ENCODE assay signal across 6 cellular contexts in genomic region chr19:6393982-6394412, GRCh38.
DNase-seq lines count a peak whose midpoint lies in the region; ATAC-seq and TF ChIP-seq lines count a peak whose summit lies in the region.

No MANE protein-coding gene starts in this region.

- peaks cover 21 to 27% of the 10 kb centered on the region in 2 donors for H3K4me1 Mint-ChIP-seq in effector memory CD8-positive, alpha-beta T cell (ENCODE audit: low read depth in 2 of 2)

- peak overlapping the region; percentile 94 to 95 for H3K4me3 Mint-ChIP-seq in effector memory CD8-positive, alpha-beta T cell

- H3K9me3 Mint-ChIP-seq in effector memory CD8-positive, alpha-beta T cell = no peaks in the 10 kb centered on the region

- H3K4me3 ChIP-seq in AG10803 (ENCODE audit: low read length) = peak overlapping the region; percentile 73

- no peaks in the 10 kb centered on the region for H3K27me3 Mint-ChIP-seq in effector memory CD8-positive, alpha-beta T cell

- peak overlapping the region; percentile 96 to 99 for H3K27ac Mint-ChIP-seq in effector memory CD8-positive, alpha-beta T cell

- H3K36me3 Mint-ChIP-seq in effector memory CD8-positive, alpha-beta T cell (ENCODE audit: insufficient read depth) = peaks cover 45% of the 10 kb centered on the region

- no peak for TF ChIP-seq CTCF in AG10803 (conservative IDR thresholded peaks at IDR 0.05; ENCODE audit: low read length)

- DNase-seq in AG10803 (ENCODE audit: low read depth) (no peak), NAMALWA (ENCODE audit: low spot score) (peak; percentile 87), NCI-H2107 treated with DMSO at 0.1 percent for 48 hours (lab: John Stamatoyannopoulos, UW; ENCODE audit: unreplicated experiment) (no peak)
- DNase-seq in effector memory CD8-positive, alpha-beta T cell = no peak
- DNase-seq in stimulated activated CD4-positive, alpha-beta T cell treated with anti-CD3 and anti-CD28 coated beads, Interleukin-4, amount 100 ng/mL, for 24 hours = peak; percentile 80

- no peak for ATAC-seq in effector memory CD8-positive, alpha-beta T cell (replicated peaks)
- ATAC-seq in GM21619 (IDR thresholded peaks at IDR 0.05; ENCODE audit: unreplicated experiment) = no peak

Comparison
In these comparisons a context has a peak if more than half of its experiments do, and no peak if none do; other contexts are left out.
1. DNase-seq: peak in NAMALWA (single experiment) and stimulated activated CD4-positive, alpha-beta T cell treated with anti-CD3 and anti-CD28 coated beads, Interleukin-4, amount 100 ng/mL, for 24 hours (single experiment); none in AG10803 (single experiment), effector memory CD8-positive, alpha-beta T cell (0 of 3) and NCI-H2107 treated with DMSO at 0.1 percent for 48 hours (single experiment).